1 cellular context compared by ENCODE assay signal in genomic region chr11:74988541-74989268, GRCh38.
TF ChIP-seq lines count a peak whose summit lies in the region.

A gene with protein sequence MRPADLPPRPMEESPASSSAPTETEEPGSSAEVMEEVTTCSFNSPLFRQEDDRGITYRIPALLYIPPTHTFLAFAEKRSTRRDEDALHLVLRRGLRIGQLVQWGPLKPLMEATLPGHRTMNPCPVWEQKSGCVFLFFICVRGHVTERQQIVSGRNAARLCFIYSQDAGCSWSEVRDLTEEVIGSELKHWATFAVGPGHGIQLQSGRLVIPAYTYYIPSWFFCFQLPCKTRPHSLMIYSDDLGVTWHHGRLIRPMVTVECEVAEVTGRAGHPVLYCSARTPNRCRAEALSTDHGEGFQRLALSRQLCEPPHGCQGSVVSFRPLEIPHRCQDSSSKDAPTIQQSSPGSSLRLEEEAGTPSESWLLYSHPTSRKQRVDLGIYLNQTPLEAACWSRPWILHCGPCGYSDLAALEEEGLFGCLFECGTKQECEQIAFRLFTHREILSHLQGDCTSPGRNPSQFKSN (plus strand): TSS chr11:74988933. CDS start chr11:74989061, 128 bp downstream.

TF ChIP-seq in K562, 482 proteins besides CTCF, POLR2A, EP300 and RAD21 (continued from another document and continues in another):
- TF ChIP-seq ZNF445 (CRISPR knock-in tag; IDR thresholded peaks at IDR 0.05; ENCODE audit: low read depth), result no peak
- peak; percentile 84 for TF ChIP-seq GABPA (tag; conservative IDR thresholded peaks at IDR 0.05; ENCODE audit: low read depth)
- TF ChIP-seq HCFC1 (IDR thresholded peaks at IDR 0.05; ENCODE audit: low read depth, low read length), result peak; percentile 56
- TF ChIP-seq ILF3 (IDR thresholded peaks at IDR 0.05; ENCODE audit: borderline replicate concordance), result no peak
- TF ChIP-seq, protein P1, sequence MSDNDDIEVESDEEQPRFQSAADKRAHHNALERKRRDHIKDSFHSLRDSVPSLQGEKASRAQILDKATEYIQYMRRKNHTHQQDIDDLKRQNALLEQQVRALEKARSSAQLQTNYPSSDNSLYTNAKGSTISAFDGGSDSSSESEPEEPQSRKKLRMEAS (CRISPR knock-in tag; IDR thresholded peaks at IDR 0.05), result peak; percentile 35
- TF ChIP-seq LARP7 (IDR thresholded peaks at IDR 0.05), result peak; percentile 53; the same call in 1 of the 2 replicates
- peak; percentile 90 for TF ChIP-seq TAF1 (IDR thresholded peaks at IDR 0.05; ENCODE audit: control insufficient read depth, extremely low read depth, insufficient read depth, low read length, severe bottlenecking)
- TF ChIP-seq POLR2AphosphoS2 (IDR thresholded peaks at IDR 0.05; ENCODE audit: low read length), result peak; percentile 83; the same call in 1 of the 2 replicates
- TF ChIP-seq EP400 (IDR thresholded peaks at IDR 0.05), result peak; percentile 47; the same call in 1 of the 2 replicates
- no peak; the same call in 1 of the 2 replicates for TF ChIP-seq ZNF511 (CRISPR knock-in tag; IDR thresholded peaks at IDR 0.05)
- TF ChIP-seq, protein P2, sequence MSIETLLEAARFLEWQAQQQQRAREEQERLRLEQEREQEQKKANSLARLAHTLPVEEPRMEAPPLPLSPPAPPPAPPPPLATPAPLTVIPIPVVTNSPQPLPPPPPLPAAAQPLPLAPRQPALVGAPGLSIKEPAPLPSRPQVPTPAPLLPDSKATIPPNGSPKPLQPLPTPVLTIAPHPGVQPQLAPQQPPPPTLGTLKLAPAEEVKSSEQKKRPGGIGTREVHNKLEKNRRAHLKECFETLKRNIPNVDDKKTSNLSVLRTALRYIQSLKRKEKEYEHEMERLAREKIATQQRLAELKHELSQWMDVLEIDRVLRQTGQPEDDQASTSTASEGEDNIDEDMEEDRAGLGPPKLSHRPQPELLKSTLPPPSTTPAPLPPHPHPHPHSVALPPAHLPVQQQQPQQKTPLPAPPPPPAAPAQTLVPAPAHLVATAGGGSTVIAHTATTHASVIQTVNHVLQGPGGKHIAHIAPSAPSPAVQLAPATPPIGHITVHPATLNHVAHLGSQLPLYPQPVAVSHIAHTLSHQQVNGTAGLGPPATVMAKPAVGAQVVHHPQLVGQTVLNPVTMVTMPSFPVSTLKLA (conservative IDR thresholded peaks at IDR 0.05), result peak; percentile 12 to 46; a peak in 2 of 4 replicates
- TF ChIP-seq, protein P3, sequence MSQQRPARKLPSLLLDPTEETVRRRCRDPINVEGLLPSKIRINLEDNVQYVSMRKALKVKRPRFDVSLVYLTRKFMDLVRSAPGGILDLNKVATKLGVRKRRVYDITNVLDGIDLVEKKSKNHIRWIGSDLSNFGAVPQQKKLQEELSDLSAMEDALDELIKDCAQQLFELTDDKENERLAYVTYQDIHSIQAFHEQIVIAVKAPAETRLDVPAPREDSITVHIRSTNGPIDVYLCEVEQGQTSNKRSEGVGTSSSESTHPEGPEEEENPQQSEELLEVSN (IDR thresholded peaks at IDR 0.05; ENCODE audit: borderline replicate concordance in 1 of 2, extremely low read depth in 1 of 2, insufficient read depth in 1 of 2, insufficient read length in 1 of 2, low read depth in 1 of 2, low read length in 1 of 2, poor library complexity in 1 of 2, severe bottlenecking in 1 of 2), result no peak
- TF ChIP-seq GTF2A2 (tag; IDR thresholded peaks at IDR 0.05), result peak; percentile 90
- 0 out of 2 replicates have a peak, but pooled peaks have one; percentile 16 for TF ChIP-seq ATF7 (IDR thresholded peaks at IDR 0.05)
- TF ChIP-seq RNF2 (IDR thresholded peaks at IDR 0.05), result no peak
- TF ChIP-seq CCNT2 (IDR thresholded peaks at IDR 0.05; ENCODE audit: borderline replicate concordance, extremely low read depth, insufficient read length, low read depth, low read length), result peak; percentile 36
- peak; percentile 86 for TF ChIP-seq ZEB2 (IDR thresholded peaks at IDR 0.05)
- TF ChIP-seq CREB1 (IDR thresholded peaks at IDR 0.05), result no peak
- TF ChIP-seq CREB1 (CRISPR knock-in tag; IDR thresholded peaks at IDR 0.05), result no peak
- TF ChIP-seq TFAP4 (CRISPR knock-in tag; IDR thresholded peaks at IDR 0.05; ENCODE audit: borderline replicate concordance), result peak; percentile 34; the same call in 1 of the 2 replicates
- no peak for TF ChIP-seq OTX1 (CRISPR knock-in tag; IDR thresholded peaks at IDR 0.05)
- TF ChIP-seq HOXB6 (CRISPR knock-in tag; IDR thresholded peaks at IDR 0.05; ENCODE audit: borderline replicate concordance), result no peak
- no peak for TF ChIP-seq CTCFL (IDR thresholded peaks at IDR 0.05; ENCODE audit: borderline replicate concordance, insufficient read depth, low read depth, low read length, poor library complexity, severe bottlenecking)
- no peak for TF ChIP-seq DACH1 (IDR thresholded peaks at IDR 0.05; ENCODE audit: partially characterized antibody)
- TF ChIP-seq KLF6 (CRISPR knock-in tag; IDR thresholded peaks at IDR 0.05; ENCODE audit: borderline replicate concordance), result no peak
- peak; percentile 88 for TF ChIP-seq SUPT5H (IDR thresholded peaks at IDR 0.05)
- no peak for TF ChIP-seq POU5F1 (IDR thresholded peaks at IDR 0.05; ENCODE audit: borderline replicate concordance, low read depth, low read length, partially characterized antibody)
- peak; percentile 84 for TF ChIP-seq POLR2G (IDR thresholded peaks at IDR 0.05; ENCODE audit: low read depth, low read length)
- TF ChIP-seq, protein P4, sequence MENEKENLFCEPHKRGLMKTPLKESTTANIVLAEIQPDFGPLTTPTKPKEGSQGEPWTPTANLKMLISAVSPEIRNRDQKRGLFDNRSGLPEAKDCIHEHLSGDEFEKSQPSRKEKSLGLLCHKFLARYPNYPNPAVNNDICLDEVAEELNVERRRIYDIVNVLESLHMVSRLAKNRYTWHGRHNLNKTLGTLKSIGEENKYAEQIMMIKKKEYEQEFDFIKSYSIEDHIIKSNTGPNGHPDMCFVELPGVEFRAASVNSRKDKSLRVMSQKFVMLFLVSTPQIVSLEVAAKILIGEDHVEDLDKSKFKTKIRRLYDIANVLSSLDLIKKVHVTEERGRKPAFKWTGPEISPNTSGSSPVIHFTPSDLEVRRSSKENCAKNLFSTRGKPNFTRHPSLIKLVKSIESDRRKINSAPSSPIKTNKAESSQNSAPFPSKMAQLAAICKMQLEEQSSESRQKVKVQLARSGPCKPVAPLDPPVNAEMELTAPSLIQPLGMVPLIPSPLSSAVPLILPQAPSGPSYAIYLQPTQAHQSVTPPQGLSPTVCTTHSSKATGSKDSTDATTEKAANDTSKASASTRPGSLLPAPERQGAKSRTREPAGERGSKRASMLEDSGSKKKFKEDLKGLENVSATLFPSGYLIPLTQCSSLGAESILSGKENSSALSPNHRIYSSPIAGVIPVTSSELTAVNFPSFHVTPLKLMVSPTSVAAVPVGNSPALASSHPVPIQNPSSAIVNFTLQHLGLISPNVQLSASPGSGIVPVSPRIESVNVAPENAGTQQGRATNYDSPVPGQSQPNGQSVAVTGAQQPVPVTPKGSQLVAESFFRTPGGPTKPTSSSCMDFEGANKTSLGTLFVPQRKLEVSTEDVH (IDR thresholded peaks at IDR 0.05; ENCODE audit: low read depth, partially characterized antibody), result no peak
- TF ChIP-seq MXI1 (IDR thresholded peaks at IDR 0.05; ENCODE audit: low read depth, low read length), result 0 out of 2 replicates have a peak, but pooled peaks have one; percentile 33
- TF ChIP-seq MTA3 (IDR thresholded peaks at IDR 0.05; ENCODE audit: borderline replicate concordance), result peak; percentile 66; the same call in 1 of the 2 replicates
- peak; percentile 16; the same call in 1 of the 2 replicates for TF ChIP-seq PML (IDR thresholded peaks at IDR 0.05; ENCODE audit: low read length)
- TF ChIP-seq RBFOX2 (IDR thresholded peaks at IDR 0.05; ENCODE audit: low read depth, low read length), result peak; percentile 78
- 0 out of 2 replicates have a peak, but pooled peaks have one; percentile 43 for TF ChIP-seq HEY1 (CRISPR knock-in tag; IDR thresholded peaks at IDR 0.05; ENCODE audit: borderline replicate concordance)
- TF ChIP-seq POLR2B (IDR thresholded peaks at IDR 0.05; ENCODE audit: low read depth, partially characterized antibody), result peak; percentile 88
- TF ChIP-seq, protein P5, sequence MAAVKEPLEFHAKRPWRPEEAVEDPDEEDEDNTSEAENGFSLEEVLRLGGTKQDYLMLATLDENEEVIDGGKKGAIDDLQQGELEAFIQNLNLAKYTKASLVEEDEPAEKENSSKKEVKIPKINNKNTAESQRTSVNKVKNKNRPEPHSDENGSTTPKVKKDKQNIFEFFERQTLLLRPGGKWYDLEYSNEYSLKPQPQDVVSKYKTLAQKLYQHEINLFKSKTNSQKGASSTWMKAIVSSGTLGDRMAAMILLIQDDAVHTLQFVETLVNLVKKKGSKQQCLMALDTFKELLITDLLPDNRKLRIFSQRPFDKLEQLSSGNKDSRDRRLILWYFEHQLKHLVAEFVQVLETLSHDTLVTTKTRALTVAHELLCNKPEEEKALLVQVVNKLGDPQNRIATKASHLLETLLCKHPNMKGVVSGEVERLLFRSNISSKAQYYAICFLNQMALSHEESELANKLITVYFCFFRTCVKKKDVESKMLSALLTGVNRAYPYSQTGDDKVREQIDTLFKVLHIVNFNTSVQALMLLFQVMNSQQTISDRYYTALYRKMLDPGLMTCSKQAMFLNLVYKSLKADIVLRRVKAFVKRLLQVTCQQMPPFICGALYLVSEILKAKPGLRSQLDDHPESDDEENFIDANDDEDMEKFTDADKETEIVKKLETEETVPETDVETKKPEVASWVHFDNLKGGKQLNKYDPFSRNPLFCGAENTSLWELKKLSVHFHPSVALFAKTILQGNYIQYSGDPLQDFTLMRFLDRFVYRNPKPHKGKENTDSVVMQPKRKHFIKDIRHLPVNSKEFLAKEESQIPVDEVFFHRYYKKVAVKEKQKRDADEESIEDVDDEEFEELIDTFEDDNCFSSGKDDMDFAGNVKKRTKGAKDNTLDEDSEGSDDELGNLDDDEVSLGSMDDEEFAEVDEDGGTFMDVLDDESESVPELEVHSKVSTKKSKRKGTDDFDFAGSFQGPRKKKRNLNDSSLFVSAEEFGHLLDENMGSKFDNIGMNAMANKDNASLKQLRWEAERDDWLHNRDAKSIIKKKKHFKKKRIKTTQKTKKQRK (IDR thresholded peaks at IDR 0.05; ENCODE audit: borderline replicate concordance, low read depth, low read length), result no peak
- TF ChIP-seq CBX3 (IDR thresholded peaks at IDR 0.05; ENCODE audit: borderline replicate concordance in 1 of 2, low read length in 2 of 2), result peak in 1 of 2 experiments; percentile 60; a peak in 1 of 3 replicates
- TF ChIP-seq, protein P6, sequence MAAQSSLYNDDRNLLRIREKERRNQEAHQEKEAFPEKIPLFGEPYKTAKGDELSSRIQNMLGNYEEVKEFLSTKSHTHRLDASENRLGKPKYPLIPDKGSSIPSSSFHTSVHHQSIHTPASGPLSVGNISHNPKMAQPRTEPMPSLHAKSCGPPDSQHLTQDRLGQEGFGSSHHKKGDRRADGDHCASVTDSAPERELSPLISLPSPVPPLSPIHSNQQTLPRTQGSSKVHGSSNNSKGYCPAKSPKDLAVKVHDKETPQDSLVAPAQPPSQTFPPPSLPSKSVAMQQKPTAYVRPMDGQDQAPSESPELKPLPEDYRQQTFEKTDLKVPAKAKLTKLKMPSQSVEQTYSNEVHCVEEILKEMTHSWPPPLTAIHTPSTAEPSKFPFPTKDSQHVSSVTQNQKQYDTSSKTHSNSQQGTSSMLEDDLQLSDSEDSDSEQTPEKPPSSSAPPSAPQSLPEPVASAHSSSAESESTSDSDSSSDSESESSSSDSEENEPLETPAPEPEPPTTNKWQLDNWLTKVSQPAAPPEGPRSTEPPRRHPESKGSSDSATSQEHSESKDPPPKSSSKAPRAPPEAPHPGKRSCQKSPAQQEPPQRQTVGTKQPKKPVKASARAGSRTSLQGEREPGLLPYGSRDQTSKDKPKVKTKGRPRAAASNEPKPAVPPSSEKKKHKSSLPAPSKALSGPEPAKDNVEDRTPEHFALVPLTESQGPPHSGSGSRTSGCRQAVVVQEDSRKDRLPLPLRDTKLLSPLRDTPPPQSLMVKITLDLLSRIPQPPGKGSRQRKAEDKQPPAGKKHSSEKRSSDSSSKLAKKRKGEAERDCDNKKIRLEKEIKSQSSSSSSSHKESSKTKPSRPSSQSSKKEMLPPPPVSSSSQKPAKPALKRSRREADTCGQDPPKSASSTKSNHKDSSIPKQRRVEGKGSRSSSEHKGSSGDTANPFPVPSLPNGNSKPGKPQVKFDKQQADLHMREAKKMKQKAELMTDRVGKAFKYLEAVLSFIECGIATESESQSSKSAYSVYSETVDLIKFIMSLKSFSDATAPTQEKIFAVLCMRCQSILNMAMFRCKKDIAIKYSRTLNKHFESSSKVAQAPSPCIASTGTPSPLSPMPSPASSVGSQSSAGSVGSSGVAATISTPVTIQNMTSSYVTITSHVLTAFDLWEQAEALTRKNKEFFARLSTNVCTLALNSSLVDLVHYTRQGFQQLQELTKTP (IDR thresholded peaks at IDR 0.05; ENCODE audit: low read depth in 1 of 2, partially characterized antibody in 2 of 2), result peak in 1 of 2 experiments; percentile 34
- no peak for TF ChIP-seq CBFB (CRISPR knock-in tag; IDR thresholded peaks at IDR 0.05)
- TF ChIP-seq GABPB1 (CRISPR knock-in tag; IDR thresholded peaks at IDR 0.05), result peak; percentile 84
- peak; percentile 24 for TF ChIP-seq LCOR (CRISPR knock-in tag; IDR thresholded peaks at IDR 0.05)
- TF ChIP-seq MYNN (IDR thresholded peaks at IDR 0.05), result peak; percentile 11; the same call in 1 of the 2 replicates
- TF ChIP-seq MYNN (CRISPR knock-in tag; IDR thresholded peaks at IDR 0.05), result no peak
- TF ChIP-seq NFYB (IDR thresholded peaks at IDR 0.05; ENCODE audit: extremely low read depth, insufficient read length), result peak; percentile 7
- no peak for TF ChIP-seq NR2F6 (CRISPR knock-in tag; IDR thresholded peaks at IDR 0.05)
- peak; percentile 44; the same call in 1 of the 2 replicates for TF ChIP-seq ETV1 (tag; conservative IDR thresholded peaks at IDR 0.05; ENCODE audit: low read depth)
- TF ChIP-seq POLR2AphosphoS5 (IDR thresholded peaks at IDR 0.05; ENCODE audit: control insufficient read depth, insufficient read depth, low read depth, low read length), result peak; percentile 85
